8 cellular contexts compared by ENCODE assay signal in the genomic region with DNA sequence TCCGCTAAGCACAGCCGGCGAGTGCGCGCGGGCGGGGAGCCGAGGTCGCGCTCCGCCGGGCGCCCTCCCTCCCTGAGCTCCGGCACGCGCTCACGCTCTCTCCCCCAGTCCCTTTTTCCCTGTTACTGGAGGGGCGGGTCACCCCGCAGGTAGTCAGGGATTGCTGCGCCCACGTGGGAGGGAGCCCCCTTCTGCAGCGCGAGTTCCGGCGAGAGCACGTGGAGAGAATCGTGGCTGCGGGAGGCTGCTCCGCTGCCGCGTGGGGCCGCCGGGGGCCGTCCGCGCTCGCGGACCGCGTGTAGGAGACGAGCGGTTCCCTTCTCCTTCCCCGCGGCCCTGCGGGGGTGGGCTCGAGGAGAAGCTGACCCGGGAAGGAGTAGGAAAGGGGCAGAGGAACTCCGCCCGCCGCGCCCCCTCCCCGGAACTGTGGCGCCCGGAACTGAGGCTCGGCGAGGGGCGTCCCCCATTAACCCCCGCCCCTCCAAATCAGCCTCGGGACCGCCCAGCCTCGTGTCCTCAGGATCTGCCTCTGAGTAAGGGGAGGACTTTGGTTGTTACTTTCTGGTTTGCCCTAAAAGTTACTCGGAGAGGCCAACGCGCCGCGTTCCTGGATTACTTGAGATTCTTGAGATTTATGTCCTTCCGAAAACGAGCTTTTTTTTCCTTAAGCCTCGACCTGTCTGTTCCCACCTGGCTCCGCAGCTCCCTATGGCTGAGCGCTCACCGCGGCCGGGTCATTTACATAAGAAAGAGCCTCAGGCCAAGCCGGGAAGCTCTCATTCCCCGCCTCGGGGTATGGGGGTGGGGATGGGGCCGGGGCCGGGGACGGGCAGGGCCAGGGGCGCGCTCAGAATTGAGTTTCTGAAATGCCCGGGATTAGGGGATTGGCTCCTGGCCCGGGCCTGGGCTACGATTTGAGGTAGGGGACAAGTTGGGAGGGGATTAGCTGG. TPM values are rescaled to one million over a fixed set of nuclear protein-coding genes. Genes with fewer than 3 reads are reported as not detected.
DNase-seq lines count a peak whose midpoint lies in the region; ATAC-seq, FAIRE-seq and TF ChIP-seq lines count a peak whose summit lies in the region.

No MANE protein-coding gene starts in this region.

- intact Hi-C loops in K562 (cut with micrococcal nuclease) (loop anchor here (5.0 kb wide), 1 partner anchor 42 kb away; no protein-coding TSS in a partner anchor), kidney (cut with DNase I) (no loop called here)

- H3K4ac ChIP-seq in H9 (ENCODE audit: low read depth, low read length), result no peak overlapping the region

- in situ Hi-C loops in K562 (cut with MboI), result no loop called here

- no peak overlapping the region for H3K23ac ChIP-seq in H9 (ENCODE audit: insufficient read length, low read depth, low read length)

- peak overlapping the region; percentile 91 to 94 for H3K4me3 Mint-ChIP-seq in H9

- H3K79me2 ChIP-seq in H9 (ENCODE audit: insufficient read depth, low read length), result peaks cover 20% of the 10 kb centered on the region; the same call in 1 of the 2 replicates
- H3K79me2 ChIP-seq in Loucy (ENCODE audit: insufficient read depth, low read length), result peaks cover 60% of the 10 kb centered on the region
- H3K79me2 ChIP-seq in K562 (ENCODE audit: control insufficient read depth, insufficient read depth, low read length), result peaks cover 58% of the 10 kb centered on the region

- TF ChIP-seq POLR2A in K562 (conservative IDR thresholded peaks at IDR 0.05), result peak; percentile 78

- peak overlapping the region; percentile 91 for H3K14ac ChIP-seq in H9 (ENCODE audit: insufficient read depth, low read length)

- no peaks in the 10 kb centered on the region for H3K9me2 ChIP-seq in Loucy (replicated peaks; ENCODE audit: low read depth, low read length)

- H3K23me2 ChIP-seq in H9 (ENCODE audit: insufficient read length, low read depth, low read length, poor library complexity, severe bottlenecking), result peaks cover 10% of the 10 kb centered on the region

- no peaks in the 10 kb centered on the region; a peak in 2 of 5 replicates for H3K9me3 Mint-ChIP-seq in H9

- H2AFZ ChIP-seq in H9 (ENCODE audit: low read length), result no peak overlapping the region
- peak overlapping the region; percentile 76; the same call in 1 of the 2 replicates for H2AFZ ChIP-seq in Loucy (ENCODE audit: low read length)
- H2AFZ ChIP-seq in K562 (ENCODE audit: low read depth, low read length), result peak overlapping the region; percentile 81

- TF ChIP-seq CTCF in GM12865 (IDR thresholded peaks at IDR 0.05; ENCODE audit: insufficient read depth, low read depth, low read length, missing control alignments), result no peak
- TF ChIP-seq CTCF in H9 (conservative IDR thresholded peaks at IDR 0.05), result no peak
- TF ChIP-seq CTCF in Loucy (conservative IDR thresholded peaks at IDR 0.05; ENCODE audit: low read length), result no peak
- no peak for TF ChIP-seq CTCF in K562 (IDR thresholded peaks at IDR 0.05 in 2 of 3, conservative IDR thresholded peaks at IDR 0.05 in 1 of 3; ENCODE audit: insufficient read depth in 2 of 3, low read depth in 1 of 3, low read length in 3 of 3)
- TF ChIP-seq CTCF in kidney (IDR thresholded peaks at IDR 0.05; ENCODE audit: borderline replicate concordance, extremely low read depth, insufficient read depth), result no peak

- WGBS in H9 (ENCODE audit: extremely low coverage, insufficient read length, low lambda C conversion rate), result no CpG with 5 or more reads among the region's 85 CpGs
- WGBS in K562 (ENCODE audit: insufficient coverage, low coverage, missing lambda C conversion rate), result 0% methylated on average over 35 of the region's 85 CpGs

- POLR2A ChIA-PET in K562 (lab: Yijun Ruan, JAX), result interaction anchor here (2.3 kb wide), 1 partner anchor 9 kb away, joined by 11 read pairs; no protein-coding TSS in a partner anchor

- H3K4me2 ChIP-seq in H9 (ENCODE audit: insufficient read depth, insufficient read length, low read length) (peak overlapping the region; percentile 100), Loucy (ENCODE audit: low read depth, low read length, poor library complexity, severe bottlenecking) (peak overlapping the region; percentile 92), K562 (ENCODE audit: insufficient read depth, low read length) (peak overlapping the region; percentile 89)

- peak overlapping the region; percentile 88 for H3K18ac ChIP-seq in H9 (ENCODE audit: insufficient read length, low read depth, low read length)

- no peak overlapping the region for H3T11ph ChIP-seq in H9 (ENCODE audit: low read length)

- H4K8ac ChIP-seq in H9 (replicated peaks; ENCODE audit: insufficient read length, low read depth, low read length), result no peak overlapping the region

- H3K9ac ChIP-seq in H9 (ENCODE audit: extremely low read depth, insufficient read length, low read length), result peak overlapping the region; percentile 81
- H3K9ac ChIP-seq in Loucy (ENCODE audit: low read depth, low read length, poor library complexity, severe bottlenecking), result peak overlapping the region; percentile 85
- H3K9ac ChIP-seq in K562 (ENCODE audit: insufficient read depth in 1 of 2, low read depth in 2 of 2, low read length in 2 of 2), result peak overlapping the region; percentile 78 to 97
- no peak overlapping the region for H3K9ac ChIP-seq in kidney (ENCODE audit: low read length in 2 of 2)

- H3K27me3 ChIP-seq in H9 (ENCODE audit: insufficient read depth, low read length) (no peaks in the 10 kb centered on the region), Loucy (ENCODE audit: insufficient read depth, low read length, poor library complexity, severe bottlenecking) (no peaks in the 10 kb centered on the region), K562 (ENCODE audit: control insufficient read depth in 2 of 2, insufficient read depth in 2 of 2, low read length in 2 of 2) (no peaks in the 10 kb centered on the region)

- H3F3A ChIP-seq in Loucy (ENCODE audit: low read depth), result peaks cover 9% of the 10 kb centered on the region; the same call in 1 of the 2 replicates

- H3K27me3 Mint-ChIP-seq in H9 (ENCODE audit: low read depth), result peaks cover 2% of the 10 kb centered on the region

- peak; percentile 84 for DNase-seq in GM12865 (ENCODE audit: low read depth)
- DNase-seq in H9, result peak; percentile 95
- DNase-seq in T-helper 9 cell, result peak; percentile 38
- DNase-seq in K562 (ENCODE audit: extremely low read depth in 1 of 4, low spot score in 3 of 4), result peak; percentile 71 to 83 (median 80)
- DNase-seq in kidney, result peak; percentile 79
- peak; percentile 60 to 63 for DNase-seq in stimulated activated CD4-positive, alpha-beta T cell treated with anti-CD3 and anti-CD28 coated beads, Interleukin-2, amount 100 ng/mL, for 48 hours
- no peak for DNase-seq in mesenteric fat pad (ENCODE audit: low spot score)

- TF ChIP-seq RAD21 in K562 (CRISPR knock-in tag; conservative IDR thresholded peaks at IDR 0.05 in 1 of 2, IDR thresholded peaks at IDR 0.05 in 1 of 2), result no peak

- peaks cover 4% of the 10 kb centered on the region for H3K79me1 ChIP-seq in H9 (ENCODE audit: insufficient read depth, low read depth, low read length, poor library complexity, severe bottlenecking)

- H3K27ac ChIP-seq in H9 (ENCODE audit: insufficient read length, low read depth, low read length) (peak overlapping the region; percentile 89), K562 (ENCODE audit: extremely low read depth, low read depth, low read length) (peak overlapping the region; percentile 83), kidney (ENCODE audit: low read depth in 2 of 2, low read length in 2 of 2) (no peak overlapping the region)

- H4K5ac ChIP-seq in H9 (ENCODE audit: insufficient read length, low read depth, low read length), result no peak overlapping the region

- H3K4me3 ChIP-seq in GM12865 (ENCODE audit: low read depth, low read length) (peak overlapping the region; percentile 97), Loucy (ENCODE audit: low read length, poor library complexity, severe bottlenecking) (peak overlapping the region; percentile 93), K562 (peak overlapping the region; percentile 75), kidney (ENCODE audit: low read length in 2 of 2) (peak overlapping the region; percentile 48 to 50)

- peaks cover 16% of the 10 kb centered on the region for H3K4me1 ChIP-seq in H9 (ENCODE audit: insufficient read depth, low read length)
- H3K4me1 ChIP-seq in Loucy (ENCODE audit: insufficient read depth, low read length, poor library complexity, severe bottlenecking), result peaks cover 54% of the 10 kb centered on the region
- peaks cover 33 to 53% of the 10 kb centered on the region in 2 experiments; a peak in 4 of 5 replicates for H3K4me1 ChIP-seq in K562 (replicated peaks in 1 of 2; ENCODE audit: control insufficient read depth in 2 of 2, insufficient read depth in 2 of 2, low read length in 2 of 2)
- peaks cover 0 to 10% of the 10 kb centered on the region in 2 donors for H3K4me1 ChIP-seq in kidney (ENCODE audit: control insufficient read depth in 1 of 2, insufficient read depth in 1 of 2, low read depth in 1 of 2, low read length in 2 of 2)

- peaks cover 10% of the 10 kb centered on the region for H3K9me1 ChIP-seq in K562 (ENCODE audit: control insufficient read depth, insufficient read depth, low read length)

- H2BK20ac ChIP-seq in H9 (ENCODE audit: low read depth, low read length, poor library complexity, severe bottlenecking), result no peak overlapping the region

- H2BK15ac ChIP-seq in H9 (ENCODE audit: low read depth, low read length), result no peak overlapping the region

- H4K20me1 ChIP-seq in H9 (ENCODE audit: control insufficient read depth, insufficient read depth, insufficient read length) (no peaks in the 10 kb centered on the region), Loucy (ENCODE audit: insufficient read depth, low read length, poor library complexity, severe bottlenecking) (peaks cover 30% of the 10 kb centered on the region), K562 (replicated peaks; ENCODE audit: control insufficient read depth, insufficient read depth, low read length) (peaks cover 26% of the 10 kb centered on the region)

- CTCF ChIA-PET in K562 (lab: Yijun Ruan, JAX; ENCODE audit: low intra/inter-chr PET ratio), result no interaction called here

- H3K36me3 ChIP-seq in Loucy (ENCODE audit: insufficient read depth, low read length) (no peaks in the 10 kb centered on the region), K562 (ENCODE audit: control insufficient read depth, insufficient read depth, low read length) (peaks cover 14% of the 10 kb centered on the region; the same call in 2 of the 3 replicates), kidney (ENCODE audit: control insufficient read depth in 1 of 2, insufficient read depth in 2 of 2, low read length in 2 of 2) (no peaks in the 10 kb centered on the region)

- no peak for TF ChIP-seq EP300 in K562 (IDR thresholded peaks at IDR 0.05; ENCODE audit: low read length)

- no peak overlapping the region for H2BK5ac ChIP-seq in H9 (ENCODE audit: insufficient read length, low read length)

- H2BK120ac ChIP-seq in H9 (ENCODE audit: low read depth, low read length, poor library complexity, severe bottlenecking), result no peak overlapping the region

- peak overlapping the region; percentile 99 to 100 (median 99) for H3K27ac Mint-ChIP-seq in H9

- no peak overlapping the region for H4K91ac ChIP-seq in H9 (ENCODE audit: insufficient read length, low read depth, low read length)

- H3K9me3 ChIP-seq in H9 (ENCODE audit: control insufficient read depth, low read depth, low read length), result no peaks in the 10 kb centered on the region
- no peaks in the 10 kb centered on the region for H3K9me3 ChIP-seq in Loucy (ENCODE audit: insufficient read depth, low read depth, low read length)
- no peaks in the 10 kb centered on the region for H3K9me3 ChIP-seq in K562 (replicated peaks; ENCODE audit: control insufficient read depth, insufficient read depth, low read depth, low read length)
- no peaks in the 10 kb centered on the region for H3K9me3 ChIP-seq in kidney (ENCODE audit: control insufficient read depth in 1 of 2, low read length in 2 of 2)

- BruUV-seq in K562 (replicated peaks; lab: Mats Ljungman, UMichigan), result TSS peak; percentile 86

- H3K4me1 Mint-ChIP-seq in H9, result peaks cover 43 to 49% of the 10 kb centered on the region in 2 experiments

- peaks cover 3 to 18% (median 8%) of the 10 kb centered on the region in 3 experiments; a peak in 5 of 7 replicates for H3K36me3 Mint-ChIP-seq in H9 (ENCODE audit: insufficient read depth in 1 of 3, low read depth in 3 of 3)

- H2BK12ac ChIP-seq in H9 (ENCODE audit: insufficient read length, low read depth, low read length), result no peak overlapping the region

- FAIRE-seq in K562 (lab: Jason Lieb, UNC), result no peak
- no peak for FAIRE-seq in kidney (lab: Jason Lieb, UNC)

- H2AK5ac ChIP-seq in H9 (ENCODE audit: insufficient read length, low read length), result no peak overlapping the region

- ATAC-seq in K562, result peak; percentile 75

- no peak overlapping the region for H3K56ac ChIP-seq in H9 (ENCODE audit: insufficient read length, low read depth, low read length)

RNA-seq across cellular contexts. Expression of gene HK2, which starts 1.2 kb away (rescaled TPM):
- total RNA-seq in H9 (2021), result 51.3 and 54.3 TPM in 2 replicates
- total RNA-seq in K562 (2011; cell fraction: chromatin; rRNA removed; ENCODE audit: low replicate concordance), result 93.6 and 110 TPM in 2 replicates
- 73.7 and 77.0 TPM in 2 replicates for total RNA-seq in K562 (2011; cell fraction: nucleolus; rRNA removed)
- 56.9 and 66.5 TPM in 2 replicates for total RNA-seq in K562 (2011; cell fraction: nucleoplasm; rRNA removed)
- total RNA-seq in K562 (2014; rRNA removed), result 17.4 and 17.7 TPM in 2 replicates
- 17.9 and 19.9 TPM in 2 replicates for total RNA-seq in K562 (2014; rRNA removed; fragmentation: Illumina TruSeq; extraction: Trizol)
- total RNA-seq in K562 (2015; rRNA removed; fragmentation: Illumina TruSeq; extraction: Trizol), result 17.2 and 17.3 TPM in 2 replicates
- total RNA-seq in K562 (2021), result 40.8 and 42.6 TPM in 2 replicates
- 38.1 and 56.0 TPM in 2 replicates for polyA plus RNA-seq in K562 (2011; rRNA removed)
- polyA plus RNA-seq in K562 (2011; cell fraction: cytosol; rRNA removed), result 30.7 and 37.0 TPM in 2 replicates
- 42.2 and 63.3 TPM in 2 replicates for polyA plus RNA-seq in K562 (2011; cell fraction: nucleus; rRNA removed)
- polyA plus RNA-seq in K562 (2012), result 10.0 and 31.3 TPM in 2 replicates
- polyA plus RNA-seq in K562 (2014; fragmentation: Illumina TruSeq; extraction: Trizol), result 24.3 and 26.4 TPM in 2 replicates
- 1 to 10 TPM; 4.7 to 6.4 TPM for polyA plus RNA-seq in K562 (2014; fragmentation: Nextera tagmentation; extraction: Ambion mirVana)
- 21.3 and 22.3 TPM in 2 replicates for polyA plus RNA-seq in K562 (2014; rRNA removed)
- polyA minus RNA-seq in K562 (2011; rRNA and poly(A)+ RNA removed), result 141 and 242 TPM in 2 replicates
- polyA minus RNA-seq in K562 (2011; cell fraction: cytosol; rRNA and poly(A)+ RNA removed), result 70.3 and 92.1 TPM in 2 replicates
- 49.3 and 62.1 TPM in 2 replicates for polyA minus RNA-seq in K562 (2011; cell fraction: nucleus; rRNA and poly(A)+ RNA removed)
- 8.6 TPM for total RNA-seq in kidney
- polyA plus RNA-seq in kidney (ENCODE audit: insufficient read depth, low read depth, low replicate concordance), result 0.47 TPM
- 46.2 TPM for total RNA-seq in mesenteric fat pad

Comparison
In these comparisons a context has a peak if more than half of its experiments do, and no peak if none do; other contexts are left out.
1. H3K27ac ChIP-seq: peak in H9 (single experiment) and K562 (single experiment); none in kidney (0 of 2).
2. H3K9ac ChIP-seq: peak in H9 (single experiment), Loucy (single experiment) and K562 (2 of 2); none in kidney (0 of 2).
3. Peak in every context shown above with its lines, with median percentiles within 50 percentile points of each other: H3K4me3 ChIP-seq and H3K4me2 ChIP-seq.